27 cellular contexts compared by ENCODE assay signal in the genomic region with DNA sequence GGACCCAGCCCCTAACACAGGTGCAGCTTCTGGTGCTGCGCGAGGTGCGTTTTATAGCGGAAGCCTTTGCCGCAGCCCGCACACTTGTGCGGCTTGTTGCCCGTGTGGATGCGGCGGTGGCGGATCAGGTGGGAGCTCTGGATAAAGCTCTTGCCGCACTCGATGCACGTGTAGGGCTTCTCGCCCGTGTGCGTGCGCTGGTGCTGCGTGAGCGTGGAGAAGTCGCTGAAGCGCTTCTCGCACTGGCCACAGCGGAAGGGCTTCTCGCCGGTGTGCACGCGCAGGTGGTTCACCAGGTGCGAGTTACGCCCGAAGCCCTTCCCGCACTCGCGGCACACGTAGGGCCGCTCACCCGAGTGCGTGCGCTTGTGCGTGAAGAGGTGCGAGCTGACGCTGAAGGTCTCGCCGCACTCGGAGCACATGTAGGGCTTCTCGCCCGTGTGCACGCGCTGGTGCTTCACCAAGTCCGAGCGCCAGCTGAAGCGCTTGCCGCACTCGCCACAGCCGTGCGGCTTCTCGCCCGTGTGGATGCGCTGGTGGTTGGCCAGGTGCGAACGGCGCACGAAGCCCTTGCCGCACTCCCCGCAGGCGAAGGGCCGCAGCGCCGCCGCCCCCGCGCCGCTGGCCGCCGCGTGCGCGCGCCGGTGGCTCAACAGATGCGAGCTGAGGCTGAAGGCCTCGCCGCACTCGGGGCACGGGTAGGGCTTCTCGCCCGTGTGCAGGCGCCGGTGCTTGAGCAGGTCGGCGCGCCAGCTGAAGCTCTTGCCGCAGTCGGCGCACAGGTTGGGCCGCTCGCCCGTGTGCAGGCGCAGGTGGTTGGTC.
"Had no signal": no experiment of that assay in that cellular context is flagged by ENCODE, and none has a peak within 500 bp of the region (broad histone marks: within the 10 kb centered on the region; RNA-seq: fewer than 3 reads in every experiment).

No MANE protein-coding gene starts in this region.

- FAIRE-seq: endometrium, frontal cortex, keratinocyte, urothelium cell line had no signal

- H3K27me3 Mint-ChIP-seq: dendritic cell treated with granulocyte-macrophage colony-stimulating factor and Interleukin-4, amounts not matched to agents 40 ng/mL and 50 ng/mL, for 4 days had no signal

- H3K4me2 ChIP-seq: neural progenitor cell had no signal

- H3K36me3 Mint-ChIP-seq: memory B cell; naive B cell; stimulated activated effector memory CD8-positive, alpha-beta T cell treated with anti-CD3 and anti-CD28 coated beads, Interleukin-12 subunit alpha, Interleukin-12 subunit beta, amount 100 ng/mL, for 72 hours had no signal

- H3K27ac ChIP-seq: colonic mucosa, esophagus squamous epithelium, neural progenitor cell, sigmoid colon, suprapubic skin, thyroid gland had no signal

- H3K27ac Mint-ChIP-seq: dendritic cell treated with granulocyte-macrophage colony-stimulating factor and Interleukin-4, amounts not matched to agents 40 ng/mL and 50 ng/mL, for 4 days; memory B cell; stimulated activated effector memory CD8-positive, alpha-beta T cell treated with anti-CD3 and anti-CD28 coated beads, Interleukin-12 subunit alpha, Interleukin-12 subunit beta, amount 100 ng/mL, for 72 hours; stimulated activated naive CD8-positive, alpha-beta T cell treated with anti-CD3 and anti-CD28 coated beads, Interleukin-15, Interleukin-2, amounts not matched to agents 100 ng/mL and 50 ng/mL, for 24 hours had no signal

- H3K4me1 Mint-ChIP-seq: central memory CD8-positive, alpha-beta T cell; memory B cell; naive B cell; stimulated activated effector memory CD8-positive, alpha-beta T cell treated with anti-CD3 and anti-CD28 coated beads, Interleukin-12 subunit alpha, Interleukin-12 subunit beta, amount 100 ng/mL, for 72 hours had no signal

- H2AFZ ChIP-seq: neural progenitor cell had no signal

- H3K9me3 ChIP-seq: colonic mucosa, esophagus squamous epithelium, prostate gland, right atrium auricular region, sigmoid colon, suprapubic skin, thyroid gland had no signal

- H3K4me3 Mint-ChIP-seq: central memory CD8-positive, alpha-beta T cell; dendritic cell treated with granulocyte-macrophage colony-stimulating factor and Interleukin-4, amounts not matched to agents 40 ng/mL and 50 ng/mL, for 4 days; memory B cell; naive B cell; nephron; neural progenitor cell; stimulated activated effector memory CD8-positive, alpha-beta T cell treated with anti-CD3 and anti-CD28 coated beads, Interleukin-12 subunit alpha, Interleukin-12 subunit beta, amount 100 ng/mL, for 72 hours; stimulated activated naive CD8-positive, alpha-beta T cell treated with anti-CD3 and anti-CD28 coated beads, Interleukin-15, Interleukin-2, amounts not matched to agents 100 ng/mL and 50 ng/mL, for 24 hours had no signal

- H3K9me3 Mint-ChIP-seq: central memory CD8-positive, alpha-beta T cell; memory B cell; nephron; neural progenitor cell; stimulated activated effector memory CD8-positive, alpha-beta T cell treated with anti-CD3 and anti-CD28 coated beads, Interleukin-12 subunit alpha, Interleukin-12 subunit beta, amount 100 ng/mL, for 72 hours; stimulated activated naive CD8-positive, alpha-beta T cell treated with anti-CD3 and anti-CD28 coated beads, Interleukin-15, Interleukin-2, amounts not matched to agents 100 ng/mL and 50 ng/mL, for 24 hours had no signal

- ATAC-seq: stimulated activated effector memory CD8-positive, alpha-beta T cell treated with anti-CD3 and anti-CD28 coated beads, Interleukin-12 subunit alpha, Interleukin-12 subunit beta, amount 100 ng/mL, for 72 hours had no signal

- H3K9ac ChIP-seq: neural progenitor cell had no signal

- H3K27me3 ChIP-seq: colonic mucosa, esophagus squamous epithelium, neural progenitor cell, right atrium auricular region, sigmoid colon, suprapubic skin, thyroid gland had no signal

- H3K36me3 ChIP-seq: colonic mucosa, neural progenitor cell had no signal

- DNase-seq: colonic mucosa; effector memory CD4-positive, alpha-beta T cell; erythroblast; esophagus squamous epithelium; hypothalamus; naive B cell; nucleus accumbens; sigmoid colon; stimulated activated CD4-positive, alpha-beta T cell treated with anti-CD3 and anti-CD28 coated beads, Interleukin-2, amount 100 ng/mL, for 24 hours; stimulated activated CD4-positive, alpha-beta T cell treated with anti-CD3 and anti-CD28 coated beads, Interleukin-4, amount 100 ng/mL, for 24 hours; thyroid gland; trophoblast cell had no signal

- H3K4me1 ChIP-seq: colonic mucosa had no signal

- H3K4me3 ChIP-seq: colonic mucosa, esophagus squamous epithelium, lung, neural progenitor cell, prostate gland, right atrium auricular region, sigmoid colon, suprapubic skin, thyroid gland had no signal
